9 cellular contexts compared by ENCODE assay signal in genomic region chr12:120257041-120257821, GRCh38. TPM values are rescaled to one million over a fixed set of nuclear protein-coding genes. Genes with fewer than 3 reads are reported as not detected.
DNase-seq lines count a peak whose midpoint lies in the region; ATAC-seq and TF ChIP-seq lines count a peak whose summit lies in the region.
"Had no signal": no experiment of that assay in that cellular context is flagged by ENCODE, and none has a peak within 500 bp of the region (broad histone marks: within the 10 kb centered on the region; RNA-seq: fewer than 3 reads in every experiment).

No MANE protein-coding gene starts in this region.

- H3K27me3 ChIP-seq in H7 (ENCODE audit: control insufficient read depth, insufficient read depth, low read length) (no peaks in the 10 kb centered on the region), adrenal gland (no peaks in the 10 kb centered on the region), WERI-Rb-1 (ENCODE audit: insufficient read depth, low read depth, severe bottlenecking) (no peaks in the 10 kb centered on the region)

- peak in 1 of 2 donors; percentile 62 for TF ChIP-seq POLR2A in adrenal gland (IDR thresholded peaks at IDR 0.05)

- H3K36me3 ChIP-seq in H7 (replicated peaks; ENCODE audit: control insufficient read depth, insufficient read depth, low read length) (0 out of 2 replicates have a peak, but pooled peaks cover 1% of the 10 kb centered on the region), adrenal gland (replicated peaks in 1 of 2) (peaks cover 0 to 7% of the 10 kb centered on the region in 2 donors), WERI-Rb-1 (no peaks in the 10 kb centered on the region)

- no peaks in the 10 kb centered on the region for H3K9me3 ChIP-seq in adrenal gland (replicated peaks in 1 of 3)
- H3K9me3 ChIP-seq in WERI-Rb-1 (ENCODE audit: severe bottlenecking): no peaks in the 10 kb centered on the region

- H3K27ac ChIP-seq in adrenal gland (peak overlapping the region; percentile 35 to 91 (median 74)), WERI-Rb-1 (no peak overlapping the region)
- H3K27ac ChIP-seq: KMS-11 had no signal

- TF ChIP-seq CTCF in adrenal gland (IDR thresholded peaks at IDR 0.05): peak in 3 of 6 experiments; percentile 11 to 34 (median 17)
- no peak for TF ChIP-seq CTCF in WERI-Rb-1 (IDR thresholded peaks at IDR 0.05; ENCODE audit: low read depth, low read length)

- 23 to 56% (median 35%) methylated on average over 7 to 9 of the region's 9 CpGs for WGBS in adrenal gland, 4 donors

- peaks cover 38 to 83% of the 10 kb centered on the region in 2 donors for H3K4me1 ChIP-seq in adrenal gland (replicated peaks in 1 of 2)

- peak; percentile 82 to 83 for ATAC-seq in left cardiac atrium
- ATAC-seq in GM21619 (IDR thresholded peaks at IDR 0.05; ENCODE audit: unreplicated experiment): no peak

- H3K4me3 ChIP-seq in H7 (ENCODE audit: insufficient read depth, low read depth, low read length) (no peak overlapping the region), adrenal gland (no peak overlapping the region), WERI-Rb-1 (ENCODE audit: low read depth, low read length) (no peak overlapping the region)

- intact Hi-C loops in adrenal gland (cut with DNase I): no loop called here
- intact Hi-C loops in left cardiac atrium (cut with DNase I): no loop called here

- DNase-seq in H7 (peak; percentile 57), adrenal gland (peak; percentile 69 to 92 (median 80)), left cardiac atrium (peak; percentile 78), renal cortical epithelial cell (ENCODE audit: low read depth) (peak; percentile 85), NCI-H1048 (lab: John Stamatoyannopoulos, UW) (no peak), AML-193 (lab: John Stamatoyannopoulos, UW) (no peak), WERI-Rb-1 (no peak)

RNA-seq across cellular contexts. Expression of gene PXN, which starts 8.3 kb away (rescaled TPM):
- total RNA-seq in H7 (2014; rRNA removed; shearing (Covaris generic)): 76.1 and 89.9 TPM in 2 replicates
- 100 to 1,000 TPM in 4 of 8 donors, 10 to 100 TPM in 4; 45.3 to 156 (median 85.7) TPM for total RNA-seq in adrenal gland
- 100 to 1,000 TPM in 2 of 3 donors, 10 to 100 TPM in 1; 79.9 to 142 (median 123) TPM for polyA plus RNA-seq in adrenal gland
- total RNA-seq in left cardiac atrium: 10 to 100 TPM; 70.3 to 86.1 TPM
- total RNA-seq in renal cortical epithelial cell: 38.4 and 63.1 TPM in 2 replicates

RNA-seq across cellular contexts. Expression of gene RNU4-2, which starts 34.5 kb away (rescaled TPM):
- total RNA-seq in H7 (2014; rRNA removed; shearing (Covaris generic)): under 0.01 TPM in 2 replicates
- total RNA-seq in adrenal gland: 1,000 to 10,000 TPM in 4 of 8 donors, under 1 TPM in 4; under 0.01 to 8,354 (median 2,408) TPM
- polyA plus RNA-seq in adrenal gland: not detected
- total RNA-seq in left cardiac atrium: over 10,000 TPM; 14,688 to 67,133 TPM
- total RNA-seq in renal cortical epithelial cell: under 0.01 TPM in 2 replicates

RNA-seq across cellular contexts. Expression of gene RNU4-1, which starts 35.8 kb away (rescaled TPM):
- total RNA-seq in H7 (2014; rRNA removed; shearing (Covaris generic)): under 0.01 TPM in 2 replicates
- total RNA-seq in adrenal gland (1,000 to 10,000 TPM in 4 of 8 donors, under 1 TPM in 3, not detected in 1; under 0.01 to 2,678 (median 1,544) TPM), left cardiac atrium (1,000 to 10,000 TPM; 1,261 to 6,779 TPM), renal cortical epithelial cell (under 0.01 TPM in 2 replicates)
- polyA plus RNA-seq in adrenal gland: not detected

RNA-seq across cellular contexts. Expression of gene SIRT4, which starts 44.9 kb away (rescaled TPM):
- 3.1 and 4.1 TPM in 2 replicates for total RNA-seq in H7 (2014; rRNA removed; shearing (Covaris generic))
- total RNA-seq in adrenal gland (10 to 100 TPM in 1 of 8 donors, 1 to 10 TPM in 7; 1.9 to 10.3 (median 5.4) TPM), left cardiac atrium (1 to 10 TPM; 2.8 to 5.8 TPM), renal cortical epithelial cell (1.0 and 2.4 TPM in 2 replicates)
- 1 to 10 TPM; 2.9 to 5.1 (median 3.6) TPM for polyA plus RNA-seq in adrenal gland

RNA-seq across cellular contexts. Expression of gene RPLP0, which starts 56.3 kb away (rescaled TPM):
- total RNA-seq in H7 (2014; rRNA removed; shearing (Covaris generic)): 5,486 and 6,641 TPM in 2 replicates
- total RNA-seq in adrenal gland: 1,000 to 10,000 TPM; 1,495 to 3,084 (median 1,728) TPM
- 1,000 to 10,000 TPM; 1,257 to 2,060 (median 2,032) TPM for polyA plus RNA-seq in adrenal gland
- total RNA-seq in left cardiac atrium: 1,000 to 10,000 TPM; 1,049 to 1,054 TPM
- total RNA-seq in renal cortical epithelial cell: 1,806 and 3,735 TPM in 2 replicates

Comparison
In these comparisons a context has a peak if more than half of its experiments do, and no peak if none do; other contexts are left out.
1. DNase-seq: peak in H7 (single experiment), adrenal gland (7 of 7), left cardiac atrium (single experiment) and renal cortical epithelial cell (single experiment); none in NCI-H1048 (single experiment), AML-193 (0 of 2) and WERI-Rb-1 (single experiment).